ENCODE assay signal across 6 cellular contexts in genomic region chr19:2150794-2151338, GRCh38. TPM values are rescaled to one million over a fixed set of nuclear protein-coding genes. Genes with fewer than 3 reads are reported as not detected.
DNase-seq lines count a peak whose midpoint lies in the region; ATAC-seq and TF ChIP-seq lines count a peak whose summit lies in the region.

No MANE protein-coding gene starts in this region.

- H3K27ac Mint-ChIP-seq in osteocyte (ENCODE audit: unreplicated experiment), result peak overlapping the region; percentile 81

- H3K9me3 Mint-ChIP-seq in osteocyte (ENCODE audit: unreplicated experiment), result no peaks in the 10 kb centered on the region

- peak overlapping the region; percentile 75 for H3K27ac ChIP-seq in cingulate gyrus (ENCODE audit: low read depth, low read length)

- no peaks in the 10 kb centered on the region for H3K27me3 Mint-ChIP-seq in osteocyte (ENCODE audit: unreplicated experiment)

- DNase-seq in osteocyte (ENCODE audit: extremely low spot score, unreplicated experiment), result no peak
- no peak for DNase-seq in NCI-H1436 treated with DMSO at 0.1 percent for 48 hours (lab: John Stamatoyannopoulos, UW)

- no peak for TF ChIP-seq CTCF in osteocyte (IDR thresholded peaks at IDR 0.05)

- H3K36me3 Mint-ChIP-seq in osteocyte (ENCODE audit: unreplicated experiment), result peaks cover 3% of the 10 kb centered on the region

- peak; percentile 11 for ATAC-seq in GM18867 (IDR thresholded peaks at IDR 0.05; ENCODE audit: unreplicated experiment)
- ATAC-seq in HG03565 (IDR thresholded peaks at IDR 0.05; ENCODE audit: unreplicated experiment), result peak; percentile 21
- no peak for ATAC-seq in HG03457 (IDR thresholded peaks at IDR 0.05; ENCODE audit: unreplicated experiment)

- peaks cover 33% of the 10 kb centered on the region for H3K4me1 Mint-ChIP-seq in osteocyte (ENCODE audit: unreplicated experiment)

- H3K4me3 Mint-ChIP-seq in osteocyte (ENCODE audit: unreplicated experiment), result peak overlapping the region; percentile 82

RNA-seq across cellular contexts. Expression of gene AP3D1, which starts 0.5 kb away (rescaled TPM):
- total RNA-seq in osteocyte, result 139 and 152 TPM in 2 replicates

RNA-seq across cellular contexts. Expression of gene DOT1L, which starts 12.9 kb away (rescaled TPM):
- total RNA-seq in osteocyte, result 34.1 and 38.1 TPM in 2 replicates

RNA-seq across cellular contexts. Expression of gene IZUMO4, which starts 54.2 kb away (rescaled TPM):
- total RNA-seq in osteocyte, result 3.8 and 4.8 TPM in 2 replicates

RNA-seq across cellular contexts. Expression of gene MOB3A, which starts 54.7 kb away (rescaled TPM):
- total RNA-seq in osteocyte, result 50.6 and 54.2 TPM in 2 replicates
